18 cellular contexts compared by ENCODE assay signal in the genomic region with DNA sequence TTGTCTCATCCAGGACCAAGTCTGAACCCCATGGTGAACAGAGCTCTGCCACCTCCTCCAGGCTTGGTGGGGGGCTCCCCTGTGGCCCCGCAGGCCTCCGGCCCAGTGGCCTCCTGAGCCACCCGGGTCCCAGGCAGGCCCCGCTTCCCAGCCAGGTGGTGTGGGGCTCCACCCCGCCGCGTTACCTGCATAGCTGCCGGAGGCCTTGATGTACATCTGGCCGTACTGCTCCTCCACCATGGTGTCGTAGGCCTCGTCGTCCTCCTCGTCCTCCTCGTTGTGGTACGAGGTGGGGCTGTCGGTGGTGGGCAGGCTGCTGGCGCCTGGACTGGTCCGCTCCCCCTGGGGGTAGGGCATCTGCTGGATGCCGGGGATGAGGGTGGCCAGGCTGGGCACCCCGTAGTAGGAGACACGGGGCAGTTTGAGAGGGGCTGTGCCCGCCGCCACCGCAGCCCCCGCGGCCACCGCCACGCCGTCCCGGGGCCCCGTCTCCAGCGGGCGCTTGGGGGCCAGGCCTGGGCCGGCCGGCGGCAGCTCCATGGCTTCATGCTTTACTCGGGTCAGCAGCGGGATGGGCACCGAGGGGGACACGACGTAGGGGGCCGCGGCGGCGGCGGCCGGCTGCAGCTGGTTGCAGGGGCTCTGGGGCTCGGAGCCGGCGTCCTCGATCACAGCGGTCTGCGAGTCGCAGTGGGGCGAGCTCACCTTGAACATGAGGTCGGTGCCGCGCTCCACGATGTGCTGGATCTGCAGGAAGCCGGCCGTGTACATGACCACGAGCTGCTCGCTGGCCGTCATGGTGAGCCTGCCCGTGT. TPM values are rescaled to one million over a fixed set of nuclear protein-coding genes. Genes with fewer than 3 reads are reported as not detected.
A peak's percentile ranks its signal among the peaks of the same experiment; 100 is the strongest.
DNase-seq lines count a peak whose midpoint lies in the region; ATAC-seq and TF ChIP-seq lines count a peak whose summit lies in the region.
"Had no signal": no experiment of that assay in that cellular context is flagged by ENCODE, and none has a peak within 500 bp of the region (broad histone marks: within the 10 kb centered on the region; RNA-seq: fewer than 3 reads in every experiment).

No MANE protein-coding gene starts in this region.

- H3K27ac ChIP-seq in Panc1 (ENCODE audit: low read length) (peak overlapping the region; percentile 94), temporal lobe (ENCODE audit: low read depth, low read length) (peak overlapping the region; percentile 95)
- H3K27ac ChIP-seq: thyroid gland had no signal

- ATAC-seq in Panc1: no peak
- no peak for ATAC-seq in left lobe of liver
- no peak for ATAC-seq in HG03460 (IDR thresholded peaks at IDR 0.05; ENCODE audit: unreplicated experiment)
- ATAC-seq in HG02571 (IDR thresholded peaks at IDR 0.05; ENCODE audit: unreplicated experiment): no peak
- ATAC-seq: GM12878, sciatic nerve had no signal

- DNase-seq in activated naive CD4-positive, alpha-beta T cell treated with anti-CD3 and anti-CD28 coated beads, Interleukin-2, amount 50 U/mL, for 16 hours: peak; percentile 11
- no peak for DNase-seq in activated naive CD4-positive, alpha-beta T cell treated with anti-CD3 and anti-CD28 coated beads, Interleukin-2, amount 10 ng/mL, durations not matched to agents 7 days and 5 days
- DNase-seq in Panc1 (ENCODE audit: low read depth, low spot score): no peak
- peak; percentile 46 for DNase-seq in left lobe of liver (ENCODE audit: low spot score)
- no peak for DNase-seq in KBM-7
- DNase-seq: COR-L47, HFFc6, Karpas-422, NCI-H1417, NCI-H345, nephron progenitor cell, thyroid gland had no signal

- peaks cover 47% of the 10 kb centered on the region for H3K4me1 ChIP-seq in Panc1 (ENCODE audit: control insufficient read depth, insufficient read depth, low read length)

- peaks cover 4% of the 10 kb centered on the region for H3K4me1 Mint-ChIP-seq in activated naive CD4-positive, alpha-beta T cell treated with anti-CD3 and anti-CD28 coated beads, Interleukin-2, amount 10 ng/mL, durations not matched to agents 7 days and 5 days

- no peak for TF ChIP-seq CTCF in Panc1 (IDR thresholded peaks at IDR 0.05)

- H3K36me3 Mint-ChIP-seq in activated naive CD4-positive, alpha-beta T cell treated with anti-CD3 and anti-CD28 coated beads, Interleukin-2, amount 10 ng/mL, durations not matched to agents 7 days and 5 days: no peaks in the 10 kb centered on the region
- H3K36me3 Mint-ChIP-seq: activated naive CD4-positive, alpha-beta T cell treated with anti-CD3 and anti-CD28 coated beads, Interleukin-2, amount 50 U/mL, for 24 hours had no signal

- in situ Hi-C loops in Panc1 (cut with HindIII; ENCODE audit: low pct_unique_long_range_greater_than_20kb, low sequenced_read_pairs): no loop called here
- in situ Hi-C loops in KBM-7 (cut with MboI; ENCODE audit: low pct_unique_long_range_greater_than_20kb, low sequenced_read_pairs): no loop called here

- H3K27ac Mint-ChIP-seq in activated naive CD4-positive, alpha-beta T cell treated with anti-CD3 and anti-CD28 coated beads, Interleukin-2, amount 10 ng/mL, durations not matched to agents 7 days and 5 days: no peak overlapping the region
- H3K27ac Mint-ChIP-seq: activated naive CD4-positive, alpha-beta T cell treated with anti-CD3 and anti-CD28 coated beads, Interleukin-2, amount 50 U/mL, for 24 hours; HFFc6; nephron progenitor cell had no signal

- peaks cover 57% of the 10 kb centered on the region for H3K27me3 Mint-ChIP-seq in activated naive CD4-positive, alpha-beta T cell treated with anti-CD3 and anti-CD28 coated beads, Interleukin-2, amount 10 ng/mL, durations not matched to agents 7 days and 5 days

- no TSS peak for BruUV-seq in Panc1 (replicated peaks; lab: Mats Ljungman, UMichigan)

- H3K9me3 ChIP-seq in Panc1 (ENCODE audit: control insufficient read depth, insufficient read depth, low read depth, low read length): no peaks in the 10 kb centered on the region
- H3K9me3 ChIP-seq: thyroid gland had no signal

- H3K36me3 ChIP-seq in Panc1 (ENCODE audit: control insufficient read depth, insufficient read depth, low read length): no peaks in the 10 kb centered on the region

- H3K4me3 Mint-ChIP-seq in activated naive CD4-positive, alpha-beta T cell treated with anti-CD3 and anti-CD28 coated beads, Interleukin-2, amount 10 ng/mL, durations not matched to agents 7 days and 5 days: no peak overlapping the region
- H3K4me3 Mint-ChIP-seq: activated naive CD4-positive, alpha-beta T cell treated with anti-CD3 and anti-CD28 coated beads, Interleukin-2, amount 50 U/mL, for 24 hours; HFFc6; nephron progenitor cell had no signal

- intact Hi-C loops in Panc1 (cut with micrococcal nuclease; ENCODE audit: unreplicated experiment): no loop called here

- no peaks in the 10 kb centered on the region for H3K9me3 Mint-ChIP-seq in activated naive CD4-positive, alpha-beta T cell treated with anti-CD3 and anti-CD28 coated beads, Interleukin-2, amount 10 ng/mL, durations not matched to agents 7 days and 5 days
- H3K9me3 Mint-ChIP-seq: activated naive CD4-positive, alpha-beta T cell treated with anti-CD3 and anti-CD28 coated beads, Interleukin-2, amount 50 U/mL, for 24 hours; HFFc6; nephron progenitor cell had no signal

- H3K27me3 ChIP-seq in Panc1 (ENCODE audit: control insufficient read depth, insufficient read depth, low read length): no peaks in the 10 kb centered on the region
- H3K27me3 ChIP-seq: thyroid gland had no signal

- peak overlapping the region in 1 of 2 experiments; percentile 13; a peak in 2 of 4 replicates for H3K4me3 ChIP-seq in Panc1 (ENCODE audit: low read depth in 2 of 2, low read length in 2 of 2)
- H3K4me3 ChIP-seq: GM12878, thyroid gland had no signal

- CTCF ChIA-PET in activated naive CD4-positive, alpha-beta T cell treated with anti-CD3 and anti-CD28 coated beads, Interleukin-2, amount 10 ng/mL, durations not matched to agents 7 days and 5 days (lab: Charles Lee): no interaction called here
- CTCF ChIA-PET in Panc1 (lab: Charles Lee): no interaction called here

- POLR2A ChIA-PET in Panc1 (lab: Charles Lee): no interaction called here

RNA-seq across cellular contexts. Expression of a gene that starts 45.4 kb away (rescaled TPM):
- total RNA-seq in Panc1 (2021; ENCODE audit: unreplicated experiment) (62.0 TPM), left lobe of liver (18.4 TPM), temporal lobe (3.9 TPM)
- 46.2 TPM for polyA plus RNA-seq in Panc1 (2012; ENCODE audit: insufficient read length)

Comparison
In these comparisons a context has a peak if more than half of its experiments do, and no peak if none do; other contexts are left out.
1. DNase-seq: peak in activated naive CD4-positive, alpha-beta T cell treated with anti-CD3 and anti-CD28 coated beads, Interleukin-2, amount 50 U/mL, for 16 hours (single experiment) and left lobe of liver (single experiment); none in activated naive CD4-positive, alpha-beta T cell treated with anti-CD3 and anti-CD28 coated beads, Interleukin-2, amount 10 ng/mL, durations not matched to agents 7 days and 5 days (single experiment), Panc1 (single experiment) and KBM-7 (single experiment).